ENCODE assay signal across 1 cellular context in the genomic region with DNA sequence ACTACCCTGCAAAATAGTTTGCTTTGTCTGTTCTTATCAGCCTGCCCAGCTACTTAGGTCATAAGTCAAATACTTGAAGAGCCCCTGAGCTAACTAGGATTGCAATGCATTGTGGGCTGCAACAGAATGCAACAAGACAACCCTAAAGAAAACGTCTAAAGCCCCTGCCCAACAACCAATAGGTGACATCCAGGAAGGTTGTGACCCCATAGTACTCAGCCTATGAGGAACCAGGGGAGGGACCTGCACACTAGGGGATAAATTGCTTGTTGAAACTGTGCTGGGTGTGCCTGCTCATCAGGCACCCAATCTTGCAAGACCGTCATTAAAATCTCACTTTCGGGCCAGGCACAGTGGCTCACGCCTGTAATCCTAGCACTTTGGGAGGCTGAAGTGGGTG. TPM values are rescaled to one million over a fixed set of nuclear protein-coding genes. Genes with fewer than 3 reads are reported as not detected.
"Had no signal": no experiment of that assay in that cellular context is flagged by ENCODE, and none has a peak within 500 bp of the region (broad histone marks: within the 10 kb centered on the region; RNA-seq: fewer than 3 reads in every experiment).

No MANE protein-coding gene starts in this region.

RNA-seq across cellular contexts. Expression of a gene that starts 52.9 kb away (rescaled TPM):
- total RNA-seq: OCI-LY7 had no signal
